ENCODE assay signal across 1 cellular context in genomic region chr4:98794565-98795205, GRCh38.
TF ChIP-seq lines count a peak whose summit lies in the region.

No MANE protein-coding gene starts in this region.

TF ChIP-seq in K562, 482 proteins besides CTCF, POLR2A, EP300 and RAD21 (continued from another document and continues in another):
- TF ChIP-seq, protein P1, sequence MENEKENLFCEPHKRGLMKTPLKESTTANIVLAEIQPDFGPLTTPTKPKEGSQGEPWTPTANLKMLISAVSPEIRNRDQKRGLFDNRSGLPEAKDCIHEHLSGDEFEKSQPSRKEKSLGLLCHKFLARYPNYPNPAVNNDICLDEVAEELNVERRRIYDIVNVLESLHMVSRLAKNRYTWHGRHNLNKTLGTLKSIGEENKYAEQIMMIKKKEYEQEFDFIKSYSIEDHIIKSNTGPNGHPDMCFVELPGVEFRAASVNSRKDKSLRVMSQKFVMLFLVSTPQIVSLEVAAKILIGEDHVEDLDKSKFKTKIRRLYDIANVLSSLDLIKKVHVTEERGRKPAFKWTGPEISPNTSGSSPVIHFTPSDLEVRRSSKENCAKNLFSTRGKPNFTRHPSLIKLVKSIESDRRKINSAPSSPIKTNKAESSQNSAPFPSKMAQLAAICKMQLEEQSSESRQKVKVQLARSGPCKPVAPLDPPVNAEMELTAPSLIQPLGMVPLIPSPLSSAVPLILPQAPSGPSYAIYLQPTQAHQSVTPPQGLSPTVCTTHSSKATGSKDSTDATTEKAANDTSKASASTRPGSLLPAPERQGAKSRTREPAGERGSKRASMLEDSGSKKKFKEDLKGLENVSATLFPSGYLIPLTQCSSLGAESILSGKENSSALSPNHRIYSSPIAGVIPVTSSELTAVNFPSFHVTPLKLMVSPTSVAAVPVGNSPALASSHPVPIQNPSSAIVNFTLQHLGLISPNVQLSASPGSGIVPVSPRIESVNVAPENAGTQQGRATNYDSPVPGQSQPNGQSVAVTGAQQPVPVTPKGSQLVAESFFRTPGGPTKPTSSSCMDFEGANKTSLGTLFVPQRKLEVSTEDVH (IDR thresholded peaks at IDR 0.05; ENCODE audit: low read depth, partially characterized antibody): no peak
- TF ChIP-seq FOXP1 (CRISPR knock-in tag; IDR thresholded peaks at IDR 0.05): no peak
- TF ChIP-seq HDAC2 (IDR thresholded peaks at IDR 0.05): no peak
- TF ChIP-seq WHSC1 (IDR thresholded peaks at IDR 0.05; ENCODE audit: low read length): no peak
- TF ChIP-seq SMARCA5 (IDR thresholded peaks at IDR 0.05): no peak
- TF ChIP-seq SAP30 (IDR thresholded peaks at IDR 0.05; ENCODE audit: borderline replicate concordance, insufficient read depth, low read depth, low read length, poor library complexity, severe bottlenecking): no peak
- TF ChIP-seq NR2F6 (CRISPR knock-in tag; IDR thresholded peaks at IDR 0.05): no peak
- TF ChIP-seq ELF2 (CRISPR knock-in tag; IDR thresholded peaks at IDR 0.05): no peak
- no peak for TF ChIP-seq TAF1 (IDR thresholded peaks at IDR 0.05; ENCODE audit: control insufficient read depth, extremely low read depth, insufficient read depth, low read length, severe bottlenecking)
- no peak for TF ChIP-seq ZKSCAN8 (CRISPR knock-in tag; IDR thresholded peaks at IDR 0.05)
- TF ChIP-seq, protein P2, sequence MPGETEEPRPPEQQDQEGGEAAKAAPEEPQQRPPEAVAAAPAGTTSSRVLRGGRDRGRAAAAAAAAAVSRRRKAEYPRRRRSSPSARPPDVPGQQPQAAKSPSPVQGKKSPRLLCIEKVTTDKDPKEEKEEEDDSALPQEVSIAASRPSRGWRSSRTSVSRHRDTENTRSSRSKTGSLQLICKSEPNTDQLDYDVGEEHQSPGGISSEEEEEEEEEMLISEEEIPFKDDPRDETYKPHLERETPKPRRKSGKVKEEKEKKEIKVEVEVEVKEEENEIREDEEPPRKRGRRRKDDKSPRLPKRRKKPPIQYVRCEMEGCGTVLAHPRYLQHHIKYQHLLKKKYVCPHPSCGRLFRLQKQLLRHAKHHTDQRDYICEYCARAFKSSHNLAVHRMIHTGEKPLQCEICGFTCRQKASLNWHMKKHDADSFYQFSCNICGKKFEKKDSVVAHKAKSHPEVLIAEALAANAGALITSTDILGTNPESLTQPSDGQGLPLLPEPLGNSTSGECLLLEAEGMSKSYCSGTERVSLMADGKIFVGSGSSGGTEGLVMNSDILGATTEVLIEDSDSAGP (CRISPR knock-in tag; IDR thresholded peaks at IDR 0.05): no peak
- no peak for TF ChIP-seq PHTF2 (CRISPR knock-in tag; IDR thresholded peaks at IDR 0.05)
- no peak for TF ChIP-seq ZNF518B (CRISPR knock-in tag; IDR thresholded peaks at IDR 0.05)
- no peak for TF ChIP-seq KLF6 (CRISPR knock-in tag; IDR thresholded peaks at IDR 0.05; ENCODE audit: borderline replicate concordance)
- no peak for TF ChIP-seq RB1 (IDR thresholded peaks at IDR 0.05; ENCODE audit: low read depth)
- TF ChIP-seq GATAD2A (IDR thresholded peaks at IDR 0.05): peak; percentile 45; the same call in 1 of the 2 replicates
- no peak for TF ChIP-seq TAF9B (IDR thresholded peaks at IDR 0.05; ENCODE audit: partially characterized antibody)
- no peak for TF ChIP-seq JUNB (CRISPR knock-in tag; conservative IDR thresholded peaks at IDR 0.05)
- peak; percentile 65 for TF ChIP-seq ARID1B (IDR thresholded peaks at IDR 0.05)
- TF ChIP-seq ZNF696 (CRISPR knock-in tag; conservative IDR thresholded peaks at IDR 0.05): no peak
- no peak for TF ChIP-seq ZBTB8A (IDR thresholded peaks at IDR 0.05; ENCODE audit: partially characterized antibody)
- TF ChIP-seq FOSL1 (tag; conservative IDR thresholded peaks at IDR 0.05): peak; percentile 69
- no peak for TF ChIP-seq ZFP30 (CRISPR knock-in tag; IDR thresholded peaks at IDR 0.05; ENCODE audit: borderline replicate concordance)
- no peak for TF ChIP-seq HEY1 (CRISPR knock-in tag; IDR thresholded peaks at IDR 0.05; ENCODE audit: borderline replicate concordance)
- TF ChIP-seq FIP1L1 (IDR thresholded peaks at IDR 0.05; ENCODE audit: low read depth, low read length, poor library complexity, severe bottlenecking): no peak
- TF ChIP-seq TEAD1 (CRISPR knock-in tag; IDR thresholded peaks at IDR 0.05): no peak
- TF ChIP-seq NR2C1 (IDR thresholded peaks at IDR 0.05): no peak
- TF ChIP-seq NR2C1 (tag; IDR thresholded peaks at IDR 0.05): peak; percentile 55
- TF ChIP-seq MTA3 (IDR thresholded peaks at IDR 0.05; ENCODE audit: borderline replicate concordance): no peak
- TF ChIP-seq ZNF224 (CRISPR knock-in tag; IDR thresholded peaks at IDR 0.05): no peak
- TF ChIP-seq SLC30A9 (CRISPR knock-in tag; IDR thresholded peaks at IDR 0.05): no peak
- TF ChIP-seq ZNF253 (CRISPR knock-in tag; conservative IDR thresholded peaks at IDR 0.05): no peak
- TF ChIP-seq JUN (IDR thresholded peaks at IDR 0.05; ENCODE audit: borderline replicate concordance, low read depth, low read length): 0 out of 2 replicates have a peak, but pooled peaks have one; percentile 25
- no peak for TF ChIP-seq JUN (CRISPR knock-in tag; IDR thresholded peaks at IDR 0.05; ENCODE audit: borderline replicate concordance)
- no peak for TF ChIP-seq FOXA3 (CRISPR knock-in tag; conservative IDR thresholded peaks at IDR 0.05 in 1 of 2, IDR thresholded peaks at IDR 0.05 in 1 of 2)
- peak; percentile 28; the same call in 1 of the 2 replicates for TF ChIP-seq SMARCE1 (IDR thresholded peaks at IDR 0.05)
- no peak for TF ChIP-seq ASH1L (IDR thresholded peaks at IDR 0.05; ENCODE audit: borderline replicate concordance, low read depth, partially characterized antibody)
- peak; percentile 88 for TF ChIP-seq MAFK (IDR thresholded peaks at IDR 0.05; ENCODE audit: low read length)
- no peak for TF ChIP-seq GATAD2B (IDR thresholded peaks at IDR 0.05; ENCODE audit: borderline replicate concordance)
- TF ChIP-seq DMBX1 (CRISPR knock-in tag; IDR thresholded peaks at IDR 0.05; ENCODE audit: borderline replicate concordance): no peak
- no peak for TF ChIP-seq HDGF (IDR thresholded peaks at IDR 0.05)
- TF ChIP-seq L3MBTL2 (IDR thresholded peaks at IDR 0.05): no peak
- TF ChIP-seq TOE1 (IDR thresholded peaks at IDR 0.05; ENCODE audit: borderline replicate concordance): no peak
- TF ChIP-seq TOE1 (CRISPR knock-in tag; IDR thresholded peaks at IDR 0.05; ENCODE audit: borderline replicate concordance, low read depth): no peak
- no peak for TF ChIP-seq KDM5B (IDR thresholded peaks at IDR 0.05; ENCODE audit: insufficient replicate concordance, low read depth, low read length)
- no peak for TF ChIP-seq ZNF143 (CRISPR knock-in tag; IDR thresholded peaks at IDR 0.05)
- TF ChIP-seq, protein P3, sequence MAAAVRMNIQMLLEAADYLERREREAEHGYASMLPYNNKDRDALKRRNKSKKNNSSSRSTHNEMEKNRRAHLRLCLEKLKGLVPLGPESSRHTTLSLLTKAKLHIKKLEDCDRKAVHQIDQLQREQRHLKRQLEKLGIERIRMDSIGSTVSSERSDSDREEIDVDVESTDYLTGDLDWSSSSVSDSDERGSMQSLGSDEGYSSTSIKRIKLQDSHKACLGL (CRISPR knock-in tag; IDR thresholded peaks at IDR 0.05; ENCODE audit: borderline replicate concordance, poor library complexity, severe bottlenecking): no peak
- no peak for TF ChIP-seq ZNF561 (CRISPR knock-in tag; conservative IDR thresholded peaks at IDR 0.05)
- no peak for TF ChIP-seq COPS2 (conservative IDR thresholded peaks at IDR 0.05)
- no peak for TF ChIP-seq ZFX (CRISPR knock-in tag; IDR thresholded peaks at IDR 0.05)
- TF ChIP-seq, protein P4, sequence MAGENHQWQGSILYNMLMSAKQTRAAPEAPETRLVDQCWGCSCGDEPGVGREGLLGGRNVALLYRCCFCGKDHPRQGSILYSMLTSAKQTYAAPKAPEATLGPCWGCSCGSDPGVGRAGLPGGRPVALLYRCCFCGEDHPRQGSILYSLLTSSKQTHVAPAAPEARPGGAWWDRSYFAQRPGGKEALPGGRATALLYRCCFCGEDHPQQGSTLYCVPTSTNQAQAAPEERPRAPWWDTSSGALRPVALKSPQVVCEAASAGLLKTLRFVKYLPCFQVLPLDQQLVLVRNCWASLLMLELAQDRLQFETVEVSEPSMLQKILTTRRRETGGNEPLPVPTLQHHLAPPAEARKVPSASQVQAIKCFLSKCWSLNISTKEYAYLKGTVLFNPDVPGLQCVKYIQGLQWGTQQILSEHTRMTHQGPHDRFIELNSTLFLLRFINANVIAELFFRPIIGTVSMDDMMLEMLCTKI (IDR thresholded peaks at IDR 0.05; ENCODE audit: partially characterized antibody): no peak
- no peak for TF ChIP-seq PCBP1 (IDR thresholded peaks at IDR 0.05; ENCODE audit: low read depth, low read length, poor library complexity, severe bottlenecking)
- TF ChIP-seq, protein P5, sequence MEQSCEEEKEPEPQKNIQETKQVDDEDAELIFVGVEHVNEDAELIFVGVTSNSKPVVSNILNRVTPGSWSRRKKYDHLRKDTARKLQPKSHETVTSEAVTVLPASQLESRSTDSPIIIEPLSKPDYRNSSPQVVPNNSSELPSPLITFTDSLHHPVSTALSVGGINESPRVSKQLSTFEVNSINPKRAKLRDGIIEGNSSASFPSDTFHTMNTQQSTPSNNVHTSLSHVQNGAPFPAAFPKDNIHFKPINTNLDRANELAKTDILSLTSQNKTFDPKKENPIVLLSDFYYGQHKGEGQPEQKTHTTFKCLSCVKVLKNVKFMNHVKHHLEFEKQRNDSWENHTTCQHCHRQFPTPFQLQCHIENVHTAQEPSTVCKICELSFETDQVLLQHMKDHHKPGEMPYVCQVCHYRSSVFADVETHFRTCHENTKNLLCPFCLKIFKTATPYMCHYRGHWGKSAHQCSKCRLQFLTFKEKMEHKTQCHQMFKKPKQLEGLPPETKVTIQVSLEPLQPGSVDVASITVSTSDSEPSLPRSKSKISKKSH (CRISPR knock-in tag; IDR thresholded peaks at IDR 0.05): no peak
- TF ChIP-seq TAF7 (tag; IDR thresholded peaks at IDR 0.05): no peak
- no peak for TF ChIP-seq ZSCAN32 (CRISPR knock-in tag; IDR thresholded peaks at IDR 0.05)
- no peak for TF ChIP-seq ZNF707 (CRISPR knock-in tag; conservative IDR thresholded peaks at IDR 0.05)
- no peak for TF ChIP-seq MTA2 (IDR thresholded peaks at IDR 0.05; ENCODE audit: low read depth)
- TF ChIP-seq, protein P6, sequence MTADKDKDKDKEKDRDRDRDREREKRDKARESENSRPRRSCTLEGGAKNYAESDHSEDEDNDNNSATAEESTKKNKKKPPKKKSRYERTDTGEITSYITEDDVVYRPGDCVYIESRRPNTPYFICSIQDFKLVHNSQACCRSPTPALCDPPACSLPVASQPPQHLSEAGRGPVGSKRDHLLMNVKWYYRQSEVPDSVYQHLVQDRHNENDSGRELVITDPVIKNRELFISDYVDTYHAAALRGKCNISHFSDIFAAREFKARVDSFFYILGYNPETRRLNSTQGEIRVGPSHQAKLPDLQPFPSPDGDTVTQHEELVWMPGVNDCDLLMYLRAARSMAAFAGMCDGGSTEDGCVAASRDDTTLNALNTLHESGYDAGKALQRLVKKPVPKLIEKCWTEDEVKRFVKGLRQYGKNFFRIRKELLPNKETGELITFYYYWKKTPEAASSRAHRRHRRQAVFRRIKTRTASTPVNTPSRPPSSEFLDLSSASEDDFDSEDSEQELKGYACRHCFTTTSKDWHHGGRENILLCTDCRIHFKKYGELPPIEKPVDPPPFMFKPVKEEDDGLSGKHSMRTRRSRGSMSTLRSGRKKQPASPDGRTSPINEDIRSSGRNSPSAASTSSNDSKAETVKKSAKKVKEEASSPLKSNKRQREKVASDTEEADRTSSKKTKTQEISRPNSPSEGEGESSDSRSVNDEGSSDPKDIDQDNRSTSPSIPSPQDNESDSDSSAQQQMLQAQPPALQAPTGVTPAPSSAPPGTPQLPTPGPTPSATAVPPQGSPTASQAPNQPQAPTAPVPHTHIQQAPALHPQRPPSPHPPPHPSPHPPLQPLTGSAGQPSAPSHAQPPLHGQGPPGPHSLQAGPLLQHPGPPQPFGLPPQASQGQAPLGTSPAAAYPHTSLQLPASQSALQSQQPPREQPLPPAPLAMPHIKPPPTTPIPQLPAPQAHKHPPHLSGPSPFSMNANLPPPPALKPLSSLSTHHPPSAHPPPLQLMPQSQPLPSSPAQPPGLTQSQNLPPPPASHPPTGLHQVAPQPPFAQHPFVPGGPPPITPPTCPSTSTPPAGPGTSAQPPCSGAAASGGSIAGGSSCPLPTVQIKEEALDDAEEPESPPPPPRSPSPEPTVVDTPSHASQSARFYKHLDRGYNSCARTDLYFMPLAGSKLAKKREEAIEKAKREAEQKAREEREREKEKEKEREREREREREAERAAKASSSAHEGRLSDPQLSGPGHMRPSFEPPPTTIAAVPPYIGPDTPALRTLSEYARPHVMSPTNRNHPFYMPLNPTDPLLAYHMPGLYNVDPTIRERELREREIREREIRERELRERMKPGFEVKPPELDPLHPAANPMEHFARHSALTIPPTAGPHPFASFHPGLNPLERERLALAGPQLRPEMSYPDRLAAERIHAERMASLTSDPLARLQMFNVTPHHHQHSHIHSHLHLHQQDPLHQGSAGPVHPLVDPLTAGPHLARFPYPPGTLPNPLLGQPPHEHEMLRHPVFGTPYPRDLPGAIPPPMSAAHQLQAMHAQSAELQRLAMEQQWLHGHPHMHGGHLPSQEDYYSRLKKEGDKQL (CRISPR knock-in tag; IDR thresholded peaks at IDR 0.05; ENCODE audit: borderline replicate concordance): no peak
- TF ChIP-seq ETS2 (tag; IDR thresholded peaks at IDR 0.05; ENCODE audit: borderline replicate concordance, poor library complexity, severe bottlenecking): no peak
- no peak for TF ChIP-seq FOXK1 (CRISPR knock-in tag; IDR thresholded peaks at IDR 0.05; ENCODE audit: borderline replicate concordance)
- TF ChIP-seq PURB (CRISPR knock-in tag; IDR thresholded peaks at IDR 0.05; ENCODE audit: low read depth): no peak
- no peak for TF ChIP-seq MED1 (CRISPR knock-in tag; IDR thresholded peaks at IDR 0.05; ENCODE audit: borderline replicate concordance)
- TF ChIP-seq MBD2 (IDR thresholded peaks at IDR 0.05; ENCODE audit: borderline replicate concordance, low read depth): no peak
- no peak for TF ChIP-seq ZNF445 (CRISPR knock-in tag; IDR thresholded peaks at IDR 0.05; ENCODE audit: low read depth)
